Comparison of ENCODE assay signal across 8 cellular contexts in genomic region chr14:21092147-21093011, GRCh38. TPM values are rescaled to one million over a fixed set of nuclear protein-coding genes. Genes with fewer than 3 reads are reported as not detected.
DNase-seq lines count a peak whose midpoint lies in the region; ATAC-seq and TF ChIP-seq lines count a peak whose summit lies in the region.

No MANE protein-coding gene starts in this region.

- peaks cover 0 to 7% of the 10 kb centered on the region in 2 donors for H3K4me1 ChIP-seq in lung (ENCODE audit: control insufficient read depth in 2 of 2, insufficient read depth in 2 of 2, low read length in 2 of 2)

- no peaks in the 10 kb centered on the region for H3K27me3 ChIP-seq in lung (ENCODE audit: control insufficient read depth, insufficient read depth)

- WGBS in lung, 2 donors: 53 to 59% methylated on average over 64 to 70 of the region's 70 CpGs

- peak; percentile 93 for ATAC-seq in HG02588 (IDR thresholded peaks at IDR 0.05; ENCODE audit: unreplicated experiment)
- peak; percentile 97 for ATAC-seq in lung (ENCODE audit: insufficient read depth, low FRiP score)

- H3K9me3 ChIP-seq in lung (ENCODE audit: control insufficient read depth in 2 of 2, insufficient read depth in 1 of 2, low read length in 1 of 2): peaks cover 0 to 2% of the 10 kb centered on the region in 2 donors

- DNase-seq in NCI-H2107 (lab: John Stamatoyannopoulos, UW) (peak; percentile 54), NCI-H2107 treated with DMSO at 0.1 percent for 48 hours (lab: John Stamatoyannopoulos, UW; ENCODE audit: unreplicated experiment) (no peak), NCI-H1694 treated with DMSO at 0.1 percent for 48 hours (lab: John Stamatoyannopoulos, UW) (peak; percentile 60), dermis microvascular lymphatic vessel endothelial cell (ENCODE audit: low read depth in 2 of 2) (peak; percentile 40 to 73), lung (ENCODE audit: low spot score) (peak; percentile 89)
- DNase-seq in activated CD4-positive, alpha-beta T cell treated with anti-CD3 and anti-CD28 coated beads, Interleukin-2, amount 50 U/mL, for 24 hours (ENCODE audit: low read depth in 1 of 2, low spot score in 1 of 2): peak; percentile 86 to 92
- DNase-seq in stimulated activated CD8-positive, alpha-beta memory T cell treated with anti-CD3 and anti-CD28 coated beads, Interleukin-15, amount 100 ng/mL, for 4 hours (ENCODE audit: low read depth in 2 of 2): peak; percentile 69 to 76

- no peak overlapping the region for H3K27ac ChIP-seq in lung (ENCODE audit: low read depth in 1 of 2, low read length in 1 of 2)

- H3K36me3 ChIP-seq in lung (ENCODE audit: control insufficient read depth in 2 of 2, insufficient read depth in 2 of 2, low read length in 2 of 2): peaks cover 0 to 34% of the 10 kb centered on the region in 2 donors

- TF ChIP-seq CTCF in lung (IDR thresholded peaks at IDR 0.05; ENCODE audit: control extremely low read depth, extremely low read depth): peak; percentile 100

- no peak overlapping the region for H3K4me3 ChIP-seq in lung

RNA-seq across cellular contexts. Expression of gene ZNF219, which starts 6.1 kb away (rescaled TPM):
- total RNA-seq in dermis microvascular lymphatic vessel endothelial cell (2.6 and 4.2 TPM in 2 replicates), lung (10 to 100 TPM in 1 of 2 donors, 1 to 10 TPM in 1; 8.0 to 48.5 TPM)
- 10 to 100 TPM; 21.6 to 38.3 TPM for polyA plus RNA-seq in lung

RNA-seq across cellular contexts. Expression of gene TMEM253, which starts 8.5 kb away (rescaled TPM):
- total RNA-seq in dermis microvascular lymphatic vessel endothelial cell (0.13 TPM in 1 of 2 replicates, not detected in the other), lung (under 1 TPM; 0.20 to 0.52 TPM)
- polyA plus RNA-seq in lung: under 1 TPM; 0.24 to 0.43 TPM

RNA-seq across cellular contexts. Expression of gene ARHGEF40, which starts 22.3 kb away (rescaled TPM):
- 6.2 and 8.3 TPM in 2 replicates for total RNA-seq in dermis microvascular lymphatic vessel endothelial cell
- 10 to 100 TPM; 36.7 to 48.6 TPM for total RNA-seq in lung
- 10 to 100 TPM; 13.1 to 17.8 TPM for polyA plus RNA-seq in lung

RNA-seq across cellular contexts. Expression of gene RNASE8, which starts 34.8 kb away (rescaled TPM):
- not detected in 2 replicates for total RNA-seq in dermis microvascular lymphatic vessel endothelial cell
- total RNA-seq in lung: not detected
- polyA plus RNA-seq in lung: not detected

RNA-seq across cellular contexts. Expression of gene RNASE7, which starts 50.2 kb away (rescaled TPM):
- total RNA-seq in dermis microvascular lymphatic vessel endothelial cell (not detected in 2 replicates), lung (not detected)
- under 1 TPM; 0.13 to 0.18 TPM for polyA plus RNA-seq in lung
